ENCODE assay signal across 1 cellular context in the genomic region with DNA sequence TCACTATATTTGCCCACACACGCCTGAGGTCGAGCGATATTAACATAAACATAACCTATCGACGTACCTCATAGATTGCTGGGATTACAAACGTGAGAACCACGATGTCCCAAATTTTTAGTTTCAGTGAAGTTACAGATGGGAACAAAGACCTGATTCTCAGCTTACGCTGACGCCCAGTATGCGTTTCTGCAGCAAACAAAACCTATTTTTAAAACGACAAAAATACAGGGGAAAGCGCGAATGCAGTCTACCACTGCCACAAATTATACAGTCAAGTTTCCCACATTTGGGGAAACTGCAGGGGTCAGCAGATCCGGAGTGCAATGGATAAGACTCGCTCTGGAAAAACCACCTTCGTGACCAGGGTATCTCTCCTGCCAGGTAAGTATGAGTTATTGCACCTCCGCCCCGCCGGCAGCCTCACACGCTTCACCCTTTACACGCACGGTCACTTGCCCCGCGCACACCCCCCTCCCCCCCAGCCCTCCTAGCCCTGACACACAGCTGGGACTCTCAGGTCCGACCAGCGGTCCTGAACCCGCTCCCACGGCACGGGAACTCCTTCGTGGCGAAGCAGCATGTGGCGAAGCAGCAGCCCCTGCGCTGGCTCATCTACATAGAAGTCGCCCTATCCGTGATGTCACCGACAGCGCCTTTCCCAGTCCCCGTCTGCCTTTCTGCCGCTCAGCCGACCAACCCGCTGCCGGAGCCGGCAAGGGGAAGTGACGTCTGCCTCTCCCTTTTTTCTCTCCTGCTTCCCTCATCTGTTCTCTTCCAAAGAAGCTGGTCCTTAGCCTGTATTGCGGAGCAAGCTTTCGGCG.
TF ChIP-seq lines count a peak whose summit lies in the region.
"Not testable (repeated sequence)": the region's sequence is repeated elsewhere in the genome, so short reads cannot be mapped to it uniquely, and the experiment has no call there.

No MANE protein-coding gene starts in this region.

TF ChIP-seq in HepG2, 621 proteins besides CTCF, POLR2A, EP300 and RAD21 (continued from another document):
- 0 out of 2 replicates have a peak, but pooled peaks have one; percentile 78 for TF ChIP-seq ZNF275 (CRISPR knock-in tag; IDR thresholded peaks at IDR 0.05; ENCODE audit: borderline replicate concordance)
- TF ChIP-seq SIN3A (IDR thresholded peaks at IDR 0.05; ENCODE audit: borderline replicate concordance, low read depth, low read length), result peak; percentile 98
- TF ChIP-seq KLF11 (CRISPR knock-in tag; IDR thresholded peaks at IDR 0.05), result peak; percentile 96
- TF ChIP-seq ZNF441 (CRISPR knock-in tag; IDR thresholded peaks at IDR 0.05; ENCODE audit: borderline replicate concordance), result peak; percentile 54; the same call in 1 of the 2 replicates
- TF ChIP-seq NCOA1 (CRISPR knock-in tag; IDR thresholded peaks at IDR 0.05), result peak; percentile 72
- TF ChIP-seq ZC3H4 (CRISPR knock-in tag; IDR thresholded peaks at IDR 0.05; ENCODE audit: borderline replicate concordance), result peak; percentile 100
- peak; percentile 19; the same call in 1 of the 2 replicates for TF ChIP-seq ZNF276 (CRISPR knock-in tag; IDR thresholded peaks at IDR 0.05; ENCODE audit: low read depth)
- TF ChIP-seq SOX6 (IDR thresholded peaks at IDR 0.05), result not testable (repeated sequence)
- peak; percentile 67 for TF ChIP-seq SOX6 (CRISPR knock-in tag; IDR thresholded peaks at IDR 0.05)
- 0 out of 2 replicates have a peak, but pooled peaks have one; percentile 53 for TF ChIP-seq ZNF691 (CRISPR knock-in tag; IDR thresholded peaks at IDR 0.05; ENCODE audit: borderline replicate concordance, low read depth)
- peak; percentile 32; the same call in 1 of the 2 replicates for TF ChIP-seq ZFY (CRISPR knock-in tag; IDR thresholded peaks at IDR 0.05)
- TF ChIP-seq NFKBIZ (CRISPR knock-in tag; IDR thresholded peaks at IDR 0.05), result peak; percentile 82; the same call in 1 of the 2 replicates
- TF ChIP-seq ZBTB20 (CRISPR knock-in tag; IDR thresholded peaks at IDR 0.05; ENCODE audit: borderline replicate concordance, low read depth), result peak; percentile 25; the same call in 1 of the 2 replicates
- peak; percentile 73 for TF ChIP-seq PCBP2 (optimal IDR thresholded peaks at IDR 0.05; ENCODE audit: low read depth, low read length, poor library complexity, severe bottlenecking)
- TF ChIP-seq ZNF142 (CRISPR knock-in tag; IDR thresholded peaks at IDR 0.05), result peak; percentile 84
- TF ChIP-seq ZBTB38 (CRISPR knock-in tag; IDR thresholded peaks at IDR 0.05), result peak; percentile 59
- TF ChIP-seq, protein P1, sequence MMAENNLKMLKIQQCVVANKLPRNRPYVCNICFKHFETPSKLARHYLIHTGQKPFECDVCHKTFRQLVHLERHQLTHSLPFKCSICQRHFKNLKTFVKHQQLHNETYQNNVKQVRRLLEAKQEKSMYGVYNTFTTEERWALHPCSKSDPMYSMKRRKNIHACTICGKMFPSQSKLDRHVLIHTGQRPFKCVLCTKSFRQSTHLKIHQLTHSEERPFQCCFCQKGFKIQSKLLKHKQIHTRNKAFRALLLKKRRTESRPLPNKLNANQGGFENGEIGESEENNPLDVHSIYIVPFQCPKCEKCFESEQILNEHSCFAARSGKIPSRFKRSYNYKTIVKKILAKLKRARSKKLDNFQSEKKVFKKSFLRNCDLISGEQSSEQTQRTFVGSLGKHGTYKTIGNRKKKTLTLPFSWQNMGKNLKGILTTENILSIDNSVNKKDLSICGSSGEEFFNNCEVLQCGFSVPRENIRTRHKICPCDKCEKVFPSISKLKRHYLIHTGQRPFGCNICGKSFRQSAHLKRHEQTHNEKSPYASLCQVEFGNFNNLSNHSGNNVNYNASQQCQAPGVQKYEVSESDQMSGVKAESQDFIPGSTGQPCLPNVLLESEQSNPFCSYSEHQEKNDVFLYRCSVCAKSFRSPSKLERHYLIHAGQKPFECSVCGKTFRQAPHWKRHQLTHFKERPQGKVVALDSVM (CRISPR knock-in tag; IDR thresholded peaks at IDR 0.05), result peak; percentile 42; the same call in 1 of the 2 replicates
- TF ChIP-seq, protein P2, sequence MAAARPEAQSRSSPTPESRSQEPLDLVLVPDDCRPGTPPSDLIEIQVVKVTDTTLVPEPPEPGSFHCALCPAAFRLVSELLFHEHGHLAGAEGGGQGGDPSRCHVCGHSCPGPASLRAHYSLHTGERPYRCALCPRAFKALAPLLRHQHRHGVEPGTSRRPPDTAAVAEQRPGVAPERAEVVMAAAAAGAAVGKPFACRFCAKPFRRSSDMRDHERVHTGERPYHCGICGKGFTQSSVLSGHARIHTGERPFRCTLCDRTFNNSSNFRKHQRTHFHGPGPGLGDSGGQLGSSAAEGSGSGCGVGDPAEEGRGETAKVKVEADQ (CRISPR knock-in tag; IDR thresholded peaks at IDR 0.05; ENCODE audit: borderline replicate concordance), result peak; percentile 80; the same call in 1 of the 2 replicates
- TF ChIP-seq ZNF589 (CRISPR knock-in tag; conservative IDR thresholded peaks at IDR 0.05), result peak; percentile 92
- TF ChIP-seq ZNF567 (CRISPR knock-in tag; IDR thresholded peaks at IDR 0.05; ENCODE audit: borderline replicate concordance), result peak; percentile 85; the same call in 1 of the 2 replicates
- TF ChIP-seq TBL1XR1 (IDR thresholded peaks at IDR 0.05; ENCODE audit: borderline replicate concordance, low read length, partially characterized antibody), result peak; percentile 58
- peak; percentile 90 for TF ChIP-seq SALL1 (CRISPR knock-in tag; IDR thresholded peaks at IDR 0.05)
- TF ChIP-seq ZNF564 (CRISPR knock-in tag; IDR thresholded peaks at IDR 0.05), result 0 out of 2 replicates have a peak, but pooled peaks have one; percentile 39
- peak; percentile 70; the same call in 1 of the 2 replicates for TF ChIP-seq ZBTB7B (CRISPR knock-in tag; IDR thresholded peaks at IDR 0.05)
- peak; percentile 93 for TF ChIP-seq MEIS2 (CRISPR knock-in tag; IDR thresholded peaks at IDR 0.05)
- TF ChIP-seq MLX (CRISPR knock-in tag; IDR thresholded peaks at IDR 0.05), result peak; percentile 33; the same call in 1 of the 2 replicates
- TF ChIP-seq ZSCAN25 (CRISPR knock-in tag; IDR thresholded peaks at IDR 0.05), result peak; percentile 60; the same call in 1 of the 2 replicates
- TF ChIP-seq YY1 (IDR thresholded peaks at IDR 0.05; ENCODE audit: insufficient read depth, insufficient replicate concordance, low read depth, low read length), result peak; percentile 55
- peak; percentile 84 for TF ChIP-seq SIX1 (CRISPR knock-in tag; IDR thresholded peaks at IDR 0.05; ENCODE audit: borderline replicate concordance)
- TF ChIP-seq ZNF264 (CRISPR knock-in tag; IDR thresholded peaks at IDR 0.05), result peak; percentile 93
- 0 out of 2 replicates have a peak, but pooled peaks have one; percentile 27 for TF ChIP-seq PRDM4 (CRISPR knock-in tag; IDR thresholded peaks at IDR 0.05; ENCODE audit: borderline replicate concordance)
- 0 out of 2 replicates have a peak, but pooled peaks have one; percentile 83 for TF ChIP-seq ZFP36L2 (CRISPR knock-in tag; IDR thresholded peaks at IDR 0.05)
- peak; percentile 54; the same call in 1 of the 2 replicates for TF ChIP-seq GFI1 (CRISPR knock-in tag; IDR thresholded peaks at IDR 0.05; ENCODE audit: borderline replicate concordance)
- TF ChIP-seq ZNF788 (CRISPR knock-in tag; IDR thresholded peaks at IDR 0.05; ENCODE audit: borderline replicate concordance), result peak; percentile 75; the same call in 1 of the 2 replicates
- 0 out of 2 replicates have a peak, but pooled peaks have one; percentile 51 for TF ChIP-seq HOXA7 (CRISPR knock-in tag; IDR thresholded peaks at IDR 0.05)
- TF ChIP-seq TBX2 (CRISPR knock-in tag; IDR thresholded peaks at IDR 0.05; ENCODE audit: borderline replicate concordance), result peak; percentile 75
- TF ChIP-seq ZSCAN12 (CRISPR knock-in tag; IDR thresholded peaks at IDR 0.05), result peak; percentile 29; the same call in 1 of the 2 replicates
- 0 out of 2 replicates have a peak, but pooled peaks have one; percentile 86 for TF ChIP-seq RELA (CRISPR knock-in tag; IDR thresholded peaks at IDR 0.05)
- peak; percentile 38; the same call in 1 of the 2 replicates for TF ChIP-seq ZNF761 (CRISPR knock-in tag; conservative IDR thresholded peaks at IDR 0.05)
- peak; percentile 10; the same call in 1 of the 2 replicates for TF ChIP-seq ZMYM3 (CRISPR knock-in tag; IDR thresholded peaks at IDR 0.05)
- TF ChIP-seq CBX5 (CRISPR knock-in tag; IDR thresholded peaks at IDR 0.05; ENCODE audit: borderline replicate concordance), result peak; percentile 58; the same call in 1 of the 2 replicates
